In the genomic region with DNA sequence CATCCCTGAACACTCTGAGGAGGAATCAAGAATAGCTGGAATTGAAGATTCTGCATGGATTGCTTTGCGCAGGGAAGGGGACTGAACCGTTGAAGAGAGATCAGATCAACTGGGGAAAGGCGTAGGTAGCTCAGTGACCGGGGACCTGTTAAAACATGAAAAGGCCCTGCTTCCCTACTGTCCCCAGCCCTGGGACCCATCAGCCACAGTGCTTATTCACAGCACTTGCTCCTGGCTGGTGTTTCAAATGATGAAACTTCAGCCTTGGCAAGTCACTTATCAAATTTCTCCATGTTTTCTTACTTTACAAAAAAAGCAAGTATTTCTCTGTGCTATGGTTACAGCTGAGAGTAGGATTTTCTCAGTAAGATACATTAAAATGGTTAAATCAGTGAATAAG, we compare ENCODE assay signal across 25 cellular contexts.
"Had no signal": no experiment of that assay in that cellular context is flagged by ENCODE, and none has a peak within 500 bp of the region (broad histone marks: within the 10 kb centered on the region; RNA-seq: fewer than 3 reads in every experiment).

No MANE protein-coding gene starts in this region.

- H3K4me3 ChIP-seq: left lung, right lobe of liver, skin epidermis, thoracic aorta, upper lobe of left lung had no signal

- ATAC-seq: activated naive CD4-positive, alpha-beta T cell treated with anti-CD3 and anti-CD28 coated beads, Interleukin-2, amount 50 U/mL, for 72 hours; activated T-cell treated with anti-CD3 and anti-CD28 coated beads, Interleukin-2, amount 50 U/mL, for 72 hours; effector memory CD8-positive, alpha-beta T cell; left lung; right lobe of liver; stimulated activated naive CD8-positive, alpha-beta T cell treated with anti-CD3 and anti-CD28 coated beads, Interleukin-15, Interleukin-2, amounts not matched to agents 100 U/mL and 50 U/mL, for 24 hours; T-cell had no signal

- H3K27me3 ChIP-seq: left lung, right lobe of liver, upper lobe of left lung had no signal

- H3K9me3 ChIP-seq: left lung, right lobe of liver, thoracic aorta, upper lobe of left lung had no signal

- DNase-seq: activated CD4-positive, alpha-beta T cell treated with anti-CD3 and anti-CD28 coated beads for 4 hours; activated CD4-positive, alpha-beta T cell treated with anti-CD3 and anti-CD28 coated beads, Interleukin-2, amount 50 U/mL, for 4 hours; activated CD4-positive, CD25-positive, alpha-beta regulatory T cell; activated naive CD4-positive, alpha-beta T cell; activated T-cell treated with anti-CD3 and anti-CD28 coated beads for 4 hours; activated T-cell treated with anti-CD3 and anti-CD28 coated beads, Interleukin-2, amount 50 U/mL, for 72 hours; caudate nucleus; cortex of kidney; effector memory CD8-positive, alpha-beta T cell; erythroblast; foreskin fibroblast; head of caudate nucleus; left lung; naive B cell; occipital lobe; right lobe of liver; stimulated activated CD4-positive, alpha-beta T cell treated with anti-CD3 and anti-CD28 coated beads, Interleukin-12 subunit alpha, Interleukin-12 subunit beta, amount 100 ng/mL, for 4 hours; stimulated activated CD4-positive, alpha-beta T cell treated with anti-CD3 and anti-CD28 coated beads, Interleukin-4, amount 100 ng/mL, for 1 hour; stimulated activated naive CD8-positive, alpha-beta T cell treated with anti-CD3 and anti-CD28 coated beads, Interleukin-15, Interleukin-2, amounts not matched to agents 100 U/mL and 50 U/mL, for 24 hours; T-cell; upper lobe of left lung had no signal

- H3K36me3 ChIP-seq: left lung, right lobe of liver, thoracic aorta, upper lobe of left lung had no signal

- H3K9ac ChIP-seq: parathyroid adenoma had no signal

- H3K27ac ChIP-seq: left lung, parathyroid adenoma, right lobe of liver, thoracic aorta, upper lobe of left lung had no signal

- H2AFZ ChIP-seq: parathyroid adenoma had no signal

- H3K4me1 ChIP-seq: left lung, parathyroid adenoma, right lobe of liver had no signal
